ENCODE assay signal across 15 cellular contexts in genomic region chr5:174246743-174247142, GRCh38.
DNase-seq lines count a peak whose midpoint lies in the region; ATAC-seq and TF ChIP-seq lines count a peak whose summit lies in the region.
"Had no signal": no experiment of that assay in that cellular context is flagged by ENCODE, and none has a peak within 500 bp of the region (broad histone marks: within the 10 kb centered on the region; RNA-seq: fewer than 3 reads in every experiment).

No MANE protein-coding gene starts in this region.

- H3K4me3 ChIP-seq in gastroesophageal sphincter: no peak overlapping the region
- H3K4me3 ChIP-seq: HAP-1 had no signal

- peaks cover 0 to 5% (median 0%) of the 10 kb centered on the region in 3 donors for H3K9me3 ChIP-seq in gastroesophageal sphincter
- H3K9me3 ChIP-seq: HAP-1 had no signal

- H3K27me3 ChIP-seq in gastroesophageal sphincter: peaks cover 5% of the 10 kb centered on the region

- TF ChIP-seq CTCF in nephron progenitor cell (IDR thresholded peaks at IDR 0.05) (no peak), gastroesophageal sphincter (IDR thresholded peaks at IDR 0.05) (no peak)

- no peak for TF ChIP-seq EP300 in gastroesophageal sphincter (IDR thresholded peaks at IDR 0.05)

- peak overlapping the region; percentile 60 for H3K27ac Mint-ChIP-seq in nephron progenitor cell
- H3K27ac Mint-ChIP-seq: CD4-positive, alpha-beta memory T cell had no signal

- TF ChIP-seq POLR2A in gastroesophageal sphincter (IDR thresholded peaks at IDR 0.05): no peak

- 40% methylated on average over 1 of the region's 1 CpG for WGBS in gastroesophageal sphincter (ENCODE audit: low coverage in 1 of 2), 2 donors

- DNase-seq in NCI-H69 (lab: John Stamatoyannopoulos, UW): peak; percentile 35
- DNase-seq in OCI-M1 (lab: John Stamatoyannopoulos, UW): peak; percentile 8
- no peak for DNase-seq in nephron progenitor cell
- DNase-seq in NOMO-1 treated with DMSO at 0.1 percent for 48 hours (lab: John Stamatoyannopoulos, UW; ENCODE audit: unreplicated experiment): no peak
- DNase-seq: C1 segment of cervical spinal cord; Calu3; CD4-positive, alpha-beta memory T cell; COR-L47; DMS53; DMS79 treated with DMSO at 0.1 percent for 48 hours; GF-D8; GOT3 had no signal

- no peaks in the 10 kb centered on the region for H3K4me1 ChIP-seq in gastroesophageal sphincter
- H3K4me1 ChIP-seq: HAP-1 had no signal

- no peaks in the 10 kb centered on the region for H3K27me3 Mint-ChIP-seq in nephron progenitor cell (ENCODE audit: low read depth, poor library complexity)
- H3K27me3 Mint-ChIP-seq: CD4-positive, alpha-beta memory T cell had no signal

- H3K4me3 Mint-ChIP-seq in nephron progenitor cell: no peak overlapping the region
- H3K4me3 Mint-ChIP-seq: CD4-positive, alpha-beta memory T cell had no signal

- peaks cover 18% of the 10 kb centered on the region for H3K9me3 Mint-ChIP-seq in nephron progenitor cell

- H3K36me3 Mint-ChIP-seq in nephron progenitor cell (ENCODE audit: low read depth): no peaks in the 10 kb centered on the region
- H3K36me3 Mint-ChIP-seq: CD4-positive, alpha-beta memory T cell had no signal

- H3K27ac ChIP-seq in gastroesophageal sphincter: no peak overlapping the region

- peaks cover 26% of the 10 kb centered on the region for H3K4me1 Mint-ChIP-seq in nephron progenitor cell
- H3K4me1 Mint-ChIP-seq: CD4-positive, alpha-beta memory T cell had no signal

- ATAC-seq in HG02840 (IDR thresholded peaks at IDR 0.05; ENCODE audit: low FRiP score, unreplicated experiment) (no peak), gastroesophageal sphincter (no peak)

- no peaks in the 10 kb centered on the region for H3K36me3 ChIP-seq in gastroesophageal sphincter
- H3K36me3 ChIP-seq: HAP-1 had no signal

Comparison
In these comparisons a context has a peak if more than half of its experiments do, and no peak if none do; other contexts are left out.
1. DNase-seq: peak in NCI-H69 (single experiment) and OCI-M1 (single experiment); none in nephron progenitor cell (single experiment) and NOMO-1 treated with DMSO at 0.1 percent for 48 hours (single experiment).